12 cellular contexts compared by ENCODE assay signal in the genomic region with DNA sequence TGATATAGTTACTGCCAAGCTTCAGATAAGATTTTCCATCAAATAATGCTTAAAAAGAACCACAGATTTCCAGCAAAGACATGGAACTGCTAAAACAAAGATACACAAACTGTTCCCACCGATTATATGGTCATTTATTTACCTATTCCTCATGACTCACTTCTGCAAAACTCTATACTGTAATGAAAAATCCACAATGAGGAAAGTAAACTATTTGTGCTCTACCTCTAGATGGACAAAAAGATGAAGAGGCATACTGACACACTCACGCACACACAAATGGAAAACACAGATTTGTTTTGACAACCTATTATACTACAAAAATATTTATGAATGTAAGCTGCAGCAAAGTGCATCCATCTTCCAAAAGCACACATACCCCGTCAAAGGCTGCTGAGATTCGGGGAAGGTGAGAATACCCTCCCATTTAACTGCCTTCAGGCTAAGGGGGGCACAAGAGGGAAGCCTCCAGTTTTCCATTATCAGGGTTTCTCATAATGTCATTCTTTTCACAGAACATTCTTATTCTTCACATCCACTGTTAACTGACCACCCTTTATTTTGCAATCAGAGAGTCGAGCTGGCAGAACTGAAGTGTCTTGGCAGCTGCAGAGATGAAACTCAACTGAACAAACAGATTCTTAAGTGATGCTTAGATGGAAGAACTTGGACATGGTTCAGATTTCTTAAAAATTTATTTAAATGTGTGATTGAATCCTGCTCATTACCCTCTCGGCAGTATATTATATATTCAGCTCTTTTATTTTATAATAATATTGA.
A peak's percentile ranks its signal among the peaks of the same experiment; 100 is the strongest.
DNase-seq lines count a peak whose midpoint lies in the region; ATAC-seq and TF ChIP-seq lines count a peak whose summit lies in the region.
"Had no signal": no experiment of that assay in that cellular context is flagged by ENCODE, and none has a peak within 500 bp of the region (broad histone marks: within the 10 kb centered on the region; RNA-seq: fewer than 3 reads in every experiment).

No MANE protein-coding gene starts in this region.

- no peak for TF ChIP-seq POLR2A in stomach (IDR thresholded peaks at IDR 0.05)

- intact Hi-C loops in stomach (cut with DNase I; ENCODE audit: low total_unique reads) (no loop called here), mucosa of descending colon (cut with DNase I, micrococcal nuclease) (no loop called here)

- H3K4me3 ChIP-seq in MG63 (no peak overlapping the region), fibroblast of villous mesenchyme (ENCODE audit: low read depth, low read length) (no peak overlapping the region), stomach (no peak overlapping the region), mucosa of descending colon (no peak overlapping the region)
- H3K4me3 ChIP-seq: ascending aorta, Peyer's patch had no signal

- no peaks in the 10 kb centered on the region for H3K36me3 ChIP-seq in MG63
- H3K36me3 ChIP-seq in stomach: no peaks in the 10 kb centered on the region
- no peaks in the 10 kb centered on the region for H3K36me3 ChIP-seq in mucosa of descending colon (ENCODE audit: low read depth)
- H3K36me3 ChIP-seq: ascending aorta, Peyer's patch had no signal

- no peaks in the 10 kb centered on the region for H3K9me3 ChIP-seq in MG63
- H3K9me3 ChIP-seq in stomach: no peaks in the 10 kb centered on the region
- no peaks in the 10 kb centered on the region for H3K9me3 ChIP-seq in mucosa of descending colon
- H3K9me3 ChIP-seq: ascending aorta, Peyer's patch had no signal

- TF ChIP-seq CTCF in fibroblast of villous mesenchyme (IDR thresholded peaks at IDR 0.05; ENCODE audit: insufficient read depth, low read depth, low read length) (no peak), stomach (IDR thresholded peaks at IDR 0.05) (no peak), mucosa of descending colon (IDR thresholded peaks at IDR 0.05) (no peak)

- TF ChIP-seq EP300 in stomach (IDR thresholded peaks at IDR 0.05): no peak

- H3K4me1 ChIP-seq in stomach (peaks cover 0 to 21% (median 11%) of the 10 kb centered on the region in 4 donors), mucosa of descending colon (ENCODE audit: low read depth) (no peaks in the 10 kb centered on the region)
- H3K4me1 ChIP-seq: ascending aorta, Peyer's patch had no signal

- 43 to 52% (median 48%) methylated on average over 6 of the region's 6 CpGs for whole genome bisulfite sequencing in stomach, 5 donors

- DNase-seq in AG20443 (ENCODE audit: low spot score): peak; percentile 42
- peak; percentile 19 for DNase-seq in MG63
- peak; percentile 49 for DNase-seq in fibroblast of villous mesenchyme (ENCODE audit: low read depth)
- no peak for DNase-seq in stomach
- no peak for DNase-seq in NOMO-1 (lab: John Stamatoyannopoulos, UW; ENCODE audit: unreplicated experiment in 2 of 2)
- DNase-seq in HPDE6-E6E7 (ENCODE audit: extremely low spot score): no peak
- no peak for DNase-seq in mucosa of descending colon
- DNase-seq: GOT3, head of caudate nucleus, NCI-H748 treated with DMSO at 0.1 percent for 48 hours, Peyer's patch had no signal

- H3K27me3 ChIP-seq in MG63 (no peaks in the 10 kb centered on the region), stomach (peaks cover 0 to 6% (median 0%) of the 10 kb centered on the region in 3 donors)
- H3K27me3 ChIP-seq: ascending aorta, Peyer's patch had no signal

- no peak for ATAC-seq in mucosa of descending colon

- peak overlapping the region in 3 of 5 donors; percentile 7 to 50 (median 38) for H3K27ac ChIP-seq in stomach
- H3K27ac ChIP-seq: ascending aorta had no signal

Comparison
In these comparisons a context has a peak if more than half of its experiments do, and no peak if none do; other contexts are left out.
1. DNase-seq: peak in AG20443 (single experiment), MG63 (single experiment) and fibroblast of villous mesenchyme (single experiment); none in stomach (single experiment), NOMO-1 (0 of 2), HPDE6-E6E7 (single experiment) and mucosa of descending colon (0 of 3).